Comparison of ENCODE assay signal across 17 cellular contexts in the genomic region with DNA sequence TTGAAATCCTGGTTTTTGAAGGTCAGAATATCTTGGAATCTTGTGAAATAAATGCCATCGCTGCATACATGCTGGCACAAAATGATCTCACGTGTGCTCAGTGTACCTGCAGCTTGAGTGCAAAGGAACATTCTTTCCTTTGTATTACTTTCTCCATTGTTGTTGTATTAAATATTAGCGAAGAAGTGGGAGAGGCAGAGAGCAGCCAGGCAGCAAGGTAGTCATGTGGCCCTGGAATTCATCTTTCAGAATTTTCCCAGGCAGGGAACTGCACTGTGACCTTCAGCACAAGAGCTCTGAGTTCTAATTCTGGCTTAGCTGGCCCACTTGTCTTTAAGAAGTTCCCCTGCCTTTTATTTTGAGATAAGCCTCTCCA.
DNase-seq lines count a peak whose midpoint lies in the region; ATAC-seq lines count a peak whose summit lies in the region.
"Had no signal": no experiment of that assay in that cellular context is flagged by ENCODE, and none has a peak within 500 bp of the region (broad histone marks: within the 10 kb centered on the region; RNA-seq: fewer than 3 reads in every experiment).

No MANE protein-coding gene starts in this region.

- no peak for DNase-seq in activated naive CD4-positive, alpha-beta T cell (lab: John Stamatoyannopoulos, UW)
- DNase-seq in T-helper 17 cell (no peak), G401 (ENCODE audit: low spot score) (no peak), epidermal melanocyte (ENCODE audit: insufficient read length, low spot score) (no peak)
- DNase-seq in stimulated activated effector memory CD8-positive, alpha-beta T cell treated with anti-CD3 and anti-CD28 coated beads, Interleukin-12 subunit alpha, Interleukin-12 subunit beta, amount 100 ng/mL, for 72 hours (ENCODE audit: low spot score in 2 of 2), result no peak
- DNase-seq: activated CD4-positive, alpha-beta T cell treated with anti-CD3 and anti-CD28 coated beads for 4 hours; DMS 273 treated with DMSO at 0.1 percent for 48 hours; hippocampal formation; NCI-H2029; NCI-H774; RPMI8226; T-helper 2 cell had no signal

- in situ Hi-C loops in G401 (cut with HindIII; ENCODE audit: low sequenced_read_pairs), result no loop called here

- H3K36me3 ChIP-seq in iPS-18a (ENCODE audit: control insufficient read depth, low read depth, low read length), result no peaks in the 10 kb centered on the region
- H3K36me3 ChIP-seq: HAP-1 had no signal

- H3K9ac ChIP-seq in iPS-18a (ENCODE audit: low read length), result peak overlapping the region; percentile 57

- peak overlapping the region; percentile 12 for H3K4me3 Mint-ChIP-seq in activated naive CD4-positive, alpha-beta T cell treated with anti-CD3 and anti-CD28 coated beads, Interleukin-2, amount 50 U/mL, for 24 hours
- H3K4me3 Mint-ChIP-seq in T-helper 17 cell, result no peak overlapping the region
- no peak overlapping the region for H3K4me3 Mint-ChIP-seq in stimulated activated effector memory CD8-positive, alpha-beta T cell treated with anti-CD3 and anti-CD28 coated beads, Interleukin-12 subunit alpha, Interleukin-12 subunit beta, amount 100 ng/mL, for 72 hours

- H3K27me3 Mint-ChIP-seq in activated naive CD4-positive, alpha-beta T cell treated with anti-CD3 and anti-CD28 coated beads, Interleukin-2, amount 50 U/mL, for 24 hours, result no peaks in the 10 kb centered on the region
- no peaks in the 10 kb centered on the region for H3K27me3 Mint-ChIP-seq in T-helper 17 cell

- H3K36me3 Mint-ChIP-seq in activated naive CD4-positive, alpha-beta T cell treated with anti-CD3 and anti-CD28 coated beads, Interleukin-2, amount 50 U/mL, for 24 hours, result peaks cover 33% of the 10 kb centered on the region
- peaks cover 10% of the 10 kb centered on the region for H3K36me3 Mint-ChIP-seq in T-helper 17 cell (ENCODE audit: low read depth)
- peaks cover 92% of the 10 kb centered on the region for H3K36me3 Mint-ChIP-seq in stimulated activated effector memory CD8-positive, alpha-beta T cell treated with anti-CD3 and anti-CD28 coated beads, Interleukin-12 subunit alpha, Interleukin-12 subunit beta, amount 100 ng/mL, for 72 hours

- peaks cover 49% of the 10 kb centered on the region for H3K4me1 ChIP-seq in iPS-18a (ENCODE audit: control insufficient read depth, low read depth, low read length)
- H3K4me1 ChIP-seq: HAP-1 had no signal

- H3K27ac ChIP-seq in iPS-18a (ENCODE audit: low read length), result no peak overlapping the region

- peaks cover 87% of the 10 kb centered on the region for H3K4me1 Mint-ChIP-seq in activated naive CD4-positive, alpha-beta T cell treated with anti-CD3 and anti-CD28 coated beads, Interleukin-2, amount 50 U/mL, for 24 hours
- H3K4me1 Mint-ChIP-seq in T-helper 17 cell, result peaks cover 46% of the 10 kb centered on the region
- H3K4me1 Mint-ChIP-seq in stimulated activated effector memory CD8-positive, alpha-beta T cell treated with anti-CD3 and anti-CD28 coated beads, Interleukin-12 subunit alpha, Interleukin-12 subunit beta, amount 100 ng/mL, for 72 hours, result peaks cover 77% of the 10 kb centered on the region

- no peaks in the 10 kb centered on the region for H3K9me3 Mint-ChIP-seq in activated naive CD4-positive, alpha-beta T cell treated with anti-CD3 and anti-CD28 coated beads, Interleukin-2, amount 50 U/mL, for 24 hours
- no peaks in the 10 kb centered on the region for H3K9me3 Mint-ChIP-seq in stimulated activated effector memory CD8-positive, alpha-beta T cell treated with anti-CD3 and anti-CD28 coated beads, Interleukin-12 subunit alpha, Interleukin-12 subunit beta, amount 100 ng/mL, for 72 hours

- peak overlapping the region; percentile 84 for H3K27ac Mint-ChIP-seq in activated naive CD4-positive, alpha-beta T cell treated with anti-CD3 and anti-CD28 coated beads, Interleukin-2, amount 50 U/mL, for 24 hours
- H3K27ac Mint-ChIP-seq in T-helper 17 cell, result peak overlapping the region; percentile 95
- H3K27ac Mint-ChIP-seq in stimulated activated effector memory CD8-positive, alpha-beta T cell treated with anti-CD3 and anti-CD28 coated beads, Interleukin-12 subunit alpha, Interleukin-12 subunit beta, amount 100 ng/mL, for 72 hours, result peak overlapping the region; percentile 78
- H3K27ac Mint-ChIP-seq: activated T-helper 2 cell treated with anti-CD3 and anti-CD28 coated beads, Interferon-gamma antibody, Interleukin-2, Interleukin-4, amounts not matched to agents 10 μg/mL and 5 μg/mL and 100 μg/mL, durations not matched to agents 14 hours and 24 hours and 36 hours had no signal

- H3K27me3 ChIP-seq in iPS-18a (ENCODE audit: control insufficient read depth, insufficient read depth, low read length), result no peaks in the 10 kb centered on the region

- H3K4me3 ChIP-seq in iPS-18a (ENCODE audit: low read length), result peak overlapping the region; percentile 24
- H3K4me3 ChIP-seq: HAP-1 had no signal

- no peak for ATAC-seq in T-helper 17 cell
- no peak for ATAC-seq in stimulated activated effector memory CD8-positive, alpha-beta T cell treated with anti-CD3 and anti-CD28 coated beads, Interleukin-12 subunit alpha, Interleukin-12 subunit beta, amount 100 ng/mL, for 72 hours
- ATAC-seq in HG03460 (IDR thresholded peaks at IDR 0.05; ENCODE audit: unreplicated experiment), result no peak

- H3K9me3 ChIP-seq in T-helper 17 cell (ENCODE audit: control insufficient read depth, low read length, poor library complexity, severe bottlenecking) (no peaks in the 10 kb centered on the region), iPS-18a (ENCODE audit: control insufficient read depth, low read depth, low read length) (no peaks in the 10 kb centered on the region)
- H3K9me3 ChIP-seq: HAP-1 had no signal
